12 cellular contexts compared by ENCODE assay signal in genomic region chr12:118980407-118981014, GRCh38. TPM values are rescaled to one million over a fixed set of nuclear protein-coding genes. Genes with fewer than 3 reads are reported as not detected.
A peak's percentile ranks its signal among the peaks of the same experiment; 100 is the strongest.
DNase-seq lines count a peak whose midpoint lies in the region; ATAC-seq and TF ChIP-seq lines count a peak whose summit lies in the region.
"Had no signal": no experiment of that assay in that cellular context is flagged by ENCODE, and none has a peak within 500 bp of the region (broad histone marks: within the 10 kb centered on the region; RNA-seq: fewer than 3 reads in every experiment).

No MANE protein-coding gene starts in this region.

- H3K27me3 ChIP-seq in GM23338 (ENCODE audit: insufficient read depth) (peaks cover 26% of the 10 kb centered on the region), neural progenitor cell (peaks cover 61% of the 10 kb centered on the region)

- no peaks in the 10 kb centered on the region for H3K9me2 ChIP-seq in GM23338 (ENCODE audit: insufficient read depth)

- H3K27me3 Mint-ChIP-seq in GM23338 (ENCODE audit: insufficient read depth, low read depth, poor library complexity) (peaks cover 13% of the 10 kb centered on the region), neural progenitor cell (ENCODE audit: insufficient read depth, low read depth) (peaks cover 21% of the 10 kb centered on the region)

- H3K4me1 ChIP-seq in GM23338 (ENCODE audit: insufficient read depth) (no peaks in the 10 kb centered on the region), neural progenitor cell (peaks cover 14% of the 10 kb centered on the region)

- H3K36me3 ChIP-seq in GM23338 (ENCODE audit: insufficient read depth) (no peaks in the 10 kb centered on the region), neural progenitor cell (no peaks in the 10 kb centered on the region)

- no peak overlapping the region for H3K9ac ChIP-seq in neural progenitor cell

- H3K27ac ChIP-seq in GM23338 (ENCODE audit: low read depth) (no peak overlapping the region), caudate nucleus (ENCODE audit: low read depth, low read length) (no peak overlapping the region), neural progenitor cell (no peak overlapping the region)

- peak; percentile 63 for DNase-seq in GM23338 (ENCODE audit: low spot score)
- peak; percentile 80 for DNase-seq in NCI-H2171 (lab: John Stamatoyannopoulos, UW)
- DNase-seq in caudate nucleus (lab: John Stamatoyannopoulos, UW): peak in 32 of 61 donors; percentile 1 to 62 (median 15)
- peak; percentile 82 for DNase-seq in neural progenitor cell (ENCODE audit: low spot score)
- DNase-seq in pons (ENCODE audit: low spot score): no peak
- no peak for DNase-seq in AG08395 (ENCODE audit: low spot score)
- DNase-seq: activated naive CD4-positive, alpha-beta T cell had no signal

- H4K20me1 ChIP-seq in GM23338 (replicated peaks; ENCODE audit: insufficient read depth) (no peaks in the 10 kb centered on the region), neural progenitor cell (ENCODE audit: low read depth) (peaks cover 7% of the 10 kb centered on the region)

- H3K79me2 ChIP-seq in GM23338 (replicated peaks; ENCODE audit: insufficient read depth) (no peaks in the 10 kb centered on the region), neural progenitor cell (ENCODE audit: low read depth) (no peaks in the 10 kb centered on the region)

- ATAC-seq in GM23338 (peak; percentile 59), GM18861 (IDR thresholded peaks at IDR 0.05; ENCODE audit: unreplicated experiment) (no peak)

- H3K36me3 Mint-ChIP-seq in GM23338 (ENCODE audit: low read depth): no peaks in the 10 kb centered on the region
- H3K36me3 Mint-ChIP-seq in neural progenitor cell: no peaks in the 10 kb centered on the region
- H3K36me3 Mint-ChIP-seq: CD4-positive, alpha-beta memory T cell had no signal

- H3K4me1 Mint-ChIP-seq in GM23338 (peaks cover 21% of the 10 kb centered on the region), neural progenitor cell (peaks cover 19% of the 10 kb centered on the region)
- H3K4me1 Mint-ChIP-seq: CD4-positive, alpha-beta memory T cell; central memory CD8-positive, alpha-beta T cell had no signal

- H3K27ac Mint-ChIP-seq in GM23338 (no peak overlapping the region), neural progenitor cell (no peak overlapping the region)
- H3K27ac Mint-ChIP-seq: CD4-positive, alpha-beta memory T cell had no signal

- H3K4me3 ChIP-seq in GM23338 (peak overlapping the region; percentile 92), neural progenitor cell (peak overlapping the region; percentile 73)

- TF ChIP-seq CTCF in GM23338 (conservative IDR thresholded peaks at IDR 0.05; ENCODE audit: low read depth in 2 of 2) (no peak), neural progenitor cell (IDR thresholded peaks at IDR 0.05) (no peak)

- H3K4me2 ChIP-seq in GM23338 (peak overlapping the region; percentile 99), neural progenitor cell (peak overlapping the region; percentile 100)

- no peaks in the 10 kb centered on the region for H3K9me3 ChIP-seq in neural progenitor cell (ENCODE audit: low read depth)

- peak overlapping the region; percentile 89 for H3K4me3 Mint-ChIP-seq in GM23338
- peak overlapping the region; percentile 87 for H3K4me3 Mint-ChIP-seq in neural progenitor cell
- H3K4me3 Mint-ChIP-seq: CD4-positive, alpha-beta memory T cell; central memory CD8-positive, alpha-beta T cell had no signal

- H3F3A ChIP-seq in GM23338 (replicated peaks; ENCODE audit: low read depth) (no peaks in the 10 kb centered on the region), neural progenitor cell (ENCODE audit: low read depth) (peaks cover 29% of the 10 kb centered on the region)

- no peaks in the 10 kb centered on the region for H3K9me3 Mint-ChIP-seq in GM23338
- no peaks in the 10 kb centered on the region for H3K9me3 Mint-ChIP-seq in neural progenitor cell

- H2AFZ ChIP-seq in GM23338: peak overlapping the region; percentile 95
- peak overlapping the region; percentile 60 for H2AFZ ChIP-seq in neural progenitor cell (replicated peaks)

TF ChIP-seq in GM23338, 12 proteins besides CTCF, POLR2A, EP300 and RAD21:
- TF ChIP-seq ZNF462 (CRISPR knock-in tag; IDR thresholded peaks at IDR 0.05): no peak
- TF ChIP-seq ZNF114 (CRISPR knock-in tag; IDR thresholded peaks at IDR 0.05): no peak
- no peak for TF ChIP-seq ETS1 (IDR thresholded peaks at IDR 0.05)
- no peak for TF ChIP-seq JUNB (IDR thresholded peaks at IDR 0.05; ENCODE audit: unreplicated experiment)

RNA-seq across cellular contexts. Expression of gene SRRM4, which starts 0.8 kb away (rescaled TPM):
- total RNA-seq in GM23338 (2014; rRNA removed; shearing (Covaris generic)): 0.63 and 0.93 TPM in 2 replicates
- polyA plus RNA-seq in GM23338 (2016; fragmentation: Nextera tagmentation; extraction: Ambion mirVana): 0.53 and 0.61 TPM in 2 replicates
- 0.07 and 0.34 TPM in 2 replicates for total RNA-seq in neural progenitor cell (ENCODE audit: low replicate concordance)
- total RNA-seq: CD4-positive, alpha-beta memory T cell; fibroblast of lung; left lobe of liver had no signal
- polyA plus RNA-seq: CD4-positive, alpha-beta memory T cell; fibroblast of lung had no signal

Comparison
In these comparisons a context has a peak if more than half of its experiments do, and no peak if none do; other contexts are left out.
1. DNase-seq: peak in GM23338 (single experiment), NCI-H2171 (single experiment), caudate nucleus (32 of 61) and neural progenitor cell (single experiment); none in pons (single experiment) and AG08395 (single experiment).